Comparison of ENCODE assay signal across 8 cellular contexts in the genomic region with DNA sequence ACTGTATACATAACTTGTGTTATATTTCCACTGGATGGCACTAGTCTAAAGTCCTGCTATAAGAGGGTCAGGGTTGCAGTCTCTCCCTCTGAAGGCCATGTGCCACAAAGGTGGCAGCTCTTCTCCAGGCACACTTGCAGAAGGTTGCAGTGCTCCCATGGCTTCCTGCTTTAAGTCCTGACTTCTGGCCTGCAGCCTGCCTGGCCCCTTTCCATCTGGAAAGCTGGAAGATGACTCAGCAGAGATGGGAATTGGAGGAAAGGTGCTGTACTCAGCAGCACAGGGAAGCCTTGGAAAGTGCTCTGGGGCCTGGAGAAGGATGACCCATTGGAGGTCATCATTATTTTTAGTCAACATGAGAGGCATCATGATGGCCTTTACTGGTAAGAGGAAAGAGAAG. TPM values are rescaled to one million over a fixed set of nuclear protein-coding genes. Genes with fewer than 3 reads are reported as not detected.
DNase-seq lines count a peak whose midpoint lies in the region; ATAC-seq and TF ChIP-seq lines count a peak whose summit lies in the region.
"Had no signal": no experiment of that assay in that cellular context is flagged by ENCODE, and none has a peak within 500 bp of the region (broad histone marks: within the 10 kb centered on the region; RNA-seq: fewer than 3 reads in every experiment).

No MANE protein-coding gene starts in this region.

- no peaks in the 10 kb centered on the region for H3K4me1 ChIP-seq in body of pancreas

- H3K9me3 ChIP-seq in body of pancreas: no peaks in the 10 kb centered on the region

- no peaks in the 10 kb centered on the region for H3K27me3 ChIP-seq in body of pancreas

- peak in 1 of 7 experiments; percentile 9 for TF ChIP-seq CTCF in body of pancreas (IDR thresholded peaks at IDR 0.05)

- no peak overlapping the region for H3K4me3 ChIP-seq in body of pancreas

- peak; percentile 95 for DNase-seq in HT1080 (ENCODE audit: low read depth)
- DNase-seq in body of pancreas: peak; percentile 84 to 92 (median 90)
- DNase-seq in kidney glomerular epithelial cell (lab: John Stamatoyannopoulos, UW): peak; percentile 65
- DNase-seq in ureter (ENCODE audit: low spot score): peak; percentile 66
- no peak for DNase-seq in activated CD4-positive, alpha-beta T cell treated with anti-CD3 and anti-CD28 coated beads, Interleukin-2, amount 50 U/mL, for 48 hours
- DNase-seq: NCI-H187 treated with DMSO at 0.1 percent for 48 hours had no signal

- TF ChIP-seq POLR2A in body of pancreas (IDR thresholded peaks at IDR 0.05): no peak

- intact Hi-C loops in body of pancreas (cut with DNase I): no loop called here

- no peak overlapping the region for H3K27ac ChIP-seq in body of pancreas

- peak; percentile 98 for ATAC-seq in body of pancreas
- ATAC-seq in HG02610 (IDR thresholded peaks at IDR 0.05; ENCODE audit: unreplicated experiment): no peak
- no peak for ATAC-seq in HG02970 (IDR thresholded peaks at IDR 0.05; ENCODE audit: low FRiP score, unreplicated experiment)

- no peaks in the 10 kb centered on the region for H3K36me3 ChIP-seq in body of pancreas (replicated peaks in 1 of 2; ENCODE audit: insufficient read depth in 1 of 2, low read depth in 2 of 2)

RNA-seq across cellular contexts. Expression of a gene that starts 40.9 kb away (rescaled TPM):
- 380 and 426 TPM in 2 replicates for total RNA-seq in HT1080 (2014; rRNA removed; shearing (Covaris generic))
- polyA plus RNA-seq in HT1080 (2015; cell fraction: cytosol; rRNA removed): 300 and 338 TPM in 2 replicates
- 197 and 215 TPM in 2 replicates for polyA plus RNA-seq in HT1080 (2015; cell fraction: nucleus; rRNA removed)
- total RNA-seq in body of pancreas: 10 to 100 TPM; 41.5 to 43.1 TPM
- 106 TPM for total RNA-seq in ureter

Comparison
In these comparisons a context has a peak if more than half of its experiments do, and no peak if none do; other contexts are left out.
1. DNase-seq: peak in HT1080 (single experiment), body of pancreas (4 of 4), kidney glomerular epithelial cell (single experiment) and ureter (single experiment); none in activated CD4-positive, alpha-beta T cell treated with anti-CD3 and anti-CD28 coated beads, Interleukin-2, amount 50 U/mL, for 48 hours (0 of 2).